In genomic region chr1:35192853-35193664, GRCh38 we compare ENCODE assay signal across 8 cellular contexts. TPM values are rescaled to one million over a fixed set of nuclear protein-coding genes. Genes with fewer than 3 reads are reported as not detected.
A peak's percentile ranks its signal among the peaks of the same experiment; 100 is the strongest.
DNase-seq lines count a peak whose midpoint lies in the region; ATAC-seq and TF ChIP-seq lines count a peak whose summit lies in the region.

SFPQ (minus strand) TSS chr1:35193145; CDS start chr1:35193049, 96 bp downstream.

- H3K27me3 ChIP-seq in breast epithelium (no peaks in the 10 kb centered on the region), skeletal muscle tissue (ENCODE audit: control insufficient read depth in 3 of 3, insufficient read depth in 3 of 3, low read length in 3 of 3) (peaks cover 0 to 2% (median 0%) of the 10 kb centered on the region in 3 donors)

- peak; percentile 97 for DNase-seq in ACHN
- DNase-seq in NCI-H2196 treated with DMSO at 0.1 percent for 48 hours (lab: John Stamatoyannopoulos, UW; ENCODE audit: unreplicated experiment), result peak; percentile 98
- DNase-seq in breast epithelium (ENCODE audit: low spot score in 2 of 2), result peak; percentile 98 to 99

- ATAC-seq in GM18870 (IDR thresholded peaks at IDR 0.05; ENCODE audit: unreplicated experiment), result peak; percentile 94
- ATAC-seq in HG03135 (IDR thresholded peaks at IDR 0.05; ENCODE audit: unreplicated experiment), result peak; percentile 87

- peak within 1 kb of the TSS; percentile 91 to 99 (median 99) for H3K9ac ChIP-seq in skeletal muscle tissue (ENCODE audit: low read depth in 1 of 3, low read length in 3 of 3)

- TF ChIP-seq POLR2A in breast epithelium (IDR thresholded peaks at IDR 0.05), result peak; percentile 95

- intact Hi-C loops in breast epithelium (cut with DNase I; ENCODE audit: low total_unique reads), result no loop called here

- H3K4me3 ChIP-seq in breast epithelium (peak within 1 kb of the TSS; percentile 93 to 100 (median 93)), iPS-18c (ENCODE audit: insufficient read depth, low read depth, low read length) (peak within 1 kb of the TSS; percentile 99), skeletal muscle tissue (ENCODE audit: low read length in 3 of 3) (peak within 1 kb of the TSS; percentile 79 to 98 (median 87))

- no peaks in the 10 kb centered on the region for H3K9me3 ChIP-seq in breast epithelium
- H3K9me3 ChIP-seq in iPS-18c (ENCODE audit: control insufficient read depth, insufficient read depth, low read length), result no peaks in the 10 kb centered on the region
- H3K9me3 ChIP-seq in skeletal muscle tissue (ENCODE audit: control insufficient read depth in 3 of 3, low read length in 3 of 3), result no peaks in the 10 kb centered on the region

- H3K36me3 ChIP-seq in breast epithelium (no peaks in the 10 kb centered on the region), skeletal muscle tissue (ENCODE audit: control insufficient read depth in 3 of 3, insufficient read depth in 3 of 3, low read length in 3 of 3) (peaks cover 26 to 34% (median 30%) of the 10 kb centered on the region in 3 donors)

- H3K4me1 ChIP-seq in breast epithelium (peaks cover 0 to 18% of the 10 kb centered on the region in 2 donors), skeletal muscle tissue (ENCODE audit: control insufficient read depth in 3 of 3, insufficient read depth in 3 of 3, low read length in 3 of 3) (peaks cover 19 to 39% (median 26%) of the 10 kb centered on the region in 3 donors)

- TF ChIP-seq CTCF in VCaP (conservative IDR thresholded peaks at IDR 0.05), result no peak
- TF ChIP-seq CTCF in breast epithelium (IDR thresholded peaks at IDR 0.05), result peak in 2 of 3 donors; percentile 9 to 21

- H3K27ac ChIP-seq in VCaP (peak within 1 kb of the TSS; percentile 97), breast epithelium (peak within 1 kb of the TSS; percentile 97), skeletal muscle tissue (ENCODE audit: low read depth, low read length) (peak within 1 kb of the TSS; percentile 99)

- in situ Hi-C loops in ACHN (cut with HindIII; ENCODE audit: low pct_ligation_motif_present, low pct_unique_long_range_greater_than_20kb, low sequenced_read_pairs), result no loop called here

RNA-seq across cellular contexts. Expression of gene SFPQ, which starts in this region (rescaled TPM):
- 100 to 1,000 TPM; 249 to 314 (median 269) TPM for total RNA-seq in breast epithelium
- total RNA-seq in skeletal muscle tissue, result 130 TPM

Comparison
In these comparisons a context has a peak if more than half of its experiments do, and no peak if none do; other contexts are left out.
1. Peak in every context shown above with its lines: DNase-seq, ATAC-seq, H3K4me3 ChIP-seq and H3K27ac ChIP-seq.